In genomic region chr2:42172020-42172419, GRCh38 we compare ENCODE assay signal across 12 cellular contexts. TPM values are rescaled to one million over a fixed set of nuclear protein-coding genes. Genes with fewer than 3 reads are reported as not detected.
DNase-seq lines count a peak whose midpoint lies in the region; ATAC-seq and TF ChIP-seq lines count a peak whose summit lies in the region.
"Had no signal": no experiment of that assay in that cellular context is flagged by ENCODE, and none has a peak within 500 bp of the region (broad histone marks: within the 10 kb centered on the region; RNA-seq: fewer than 3 reads in every experiment).

No MANE protein-coding gene starts in this region.

- 20% methylated on average over 1 of the region's 1 CpG for WGBS in smooth muscle cell (ENCODE audit: low lambda C conversion rate)
- 14% methylated on average over 1 of the region's 1 CpG for WGBS in prostate gland

- H3K4me1 ChIP-seq in Panc1 (ENCODE audit: control insufficient read depth, insufficient read depth, low read length), result peaks cover 44% of the 10 kb centered on the region
- H3K4me1 ChIP-seq in iPS-18a (ENCODE audit: control insufficient read depth, low read depth, low read length), result peaks cover 29% of the 10 kb centered on the region
- H3K4me1 ChIP-seq in smooth muscle cell (ENCODE audit: low read depth), result peaks cover 28% of the 10 kb centered on the region
- H3K4me1 ChIP-seq in prostate gland (replicated peaks), result no peaks in the 10 kb centered on the region

- no TSS peak for BruUV-seq in Panc1 (replicated peaks; lab: Mats Ljungman, UMichigan)

- H3K9me3 Mint-ChIP-seq in T-helper 2 cell treated with Interferon-gamma antibody and Interleukin-4, amounts not matched to agents 5 μg/mL and 100 μg/mL, for 36 hours, result no peaks in the 10 kb centered on the region
- H3K9me3 Mint-ChIP-seq: activated CD4-positive, alpha-beta memory T cell treated with anti-CD3 and anti-CD28 coated beads, Interleukin-2, amount 10 ng/mL, durations not matched to agents 7 days and 5 days; activated naive CD8-positive, alpha-beta T cell treated with anti-CD3 and anti-CD28 coated beads, Interleukin-2, amount 10 ng/mL, durations not matched to agents 7 days and 5 days had no signal

- CTCF ChIA-PET in Panc1 (lab: Charles Lee), result no interaction called here

- H2AFZ ChIP-seq in smooth muscle cell (ENCODE audit: low read depth), result no peak overlapping the region

- no peak overlapping the region for H3K27ac Mint-ChIP-seq in T-helper 2 cell treated with Interferon-gamma antibody and Interleukin-4, amounts not matched to agents 5 μg/mL and 100 μg/mL, for 36 hours
- H3K27ac Mint-ChIP-seq: activated CD4-positive, alpha-beta memory T cell treated with anti-CD3 and anti-CD28 coated beads, Interleukin-2, amount 10 ng/mL, durations not matched to agents 7 days and 5 days; activated naive CD8-positive, alpha-beta T cell treated with anti-CD3 and anti-CD28 coated beads, Interleukin-2, amount 10 ng/mL, durations not matched to agents 7 days and 5 days had no signal

- H4K20me1 ChIP-seq in smooth muscle cell (ENCODE audit: low read depth), result peaks cover 67% of the 10 kb centered on the region

- POLR2A ChIA-PET in Panc1 (lab: Charles Lee), result interaction anchor here (0.6 kb wide), 1 partner anchor 40 kb away, joined by 3 read pairs; no protein-coding TSS in a partner anchor

- peaks cover 10% of the 10 kb centered on the region for H3F3A ChIP-seq in smooth muscle cell (ENCODE audit: low read depth)

- H3K27me3 Mint-ChIP-seq in T-helper 2 cell treated with Interferon-gamma antibody and Interleukin-4, amounts not matched to agents 5 μg/mL and 100 μg/mL, for 36 hours (ENCODE audit: low read depth), result no peaks in the 10 kb centered on the region
- H3K27me3 Mint-ChIP-seq: activated CD4-positive, alpha-beta memory T cell treated with anti-CD3 and anti-CD28 coated beads, Interleukin-2, amount 10 ng/mL, durations not matched to agents 7 days and 5 days; activated naive CD8-positive, alpha-beta T cell treated with anti-CD3 and anti-CD28 coated beads, Interleukin-2, amount 10 ng/mL, durations not matched to agents 7 days and 5 days had no signal

- H3K4me2 ChIP-seq in smooth muscle cell, result peak overlapping the region; percentile 92

- TF ChIP-seq CTCF in Panc1 (IDR thresholded peaks at IDR 0.05) (no peak), smooth muscle cell (IDR thresholded peaks at IDR 0.05; ENCODE audit: borderline replicate concordance, insufficient read depth, poor library complexity, severe bottlenecking) (no peak), prostate gland (IDR thresholded peaks at IDR 0.05) (no peak)

- no peak for TF ChIP-seq POLR2A in prostate gland (IDR thresholded peaks at IDR 0.05)

- peaks cover 10% of the 10 kb centered on the region for H3K36me3 Mint-ChIP-seq in T-helper 2 cell treated with Interferon-gamma antibody and Interleukin-4, amounts not matched to agents 5 μg/mL and 100 μg/mL, for 36 hours (ENCODE audit: low read depth)

- peaks cover 21% of the 10 kb centered on the region for H3K4me1 Mint-ChIP-seq in T-helper 2 cell treated with Interferon-gamma antibody and Interleukin-4, amounts not matched to agents 5 μg/mL and 100 μg/mL, for 36 hours (ENCODE audit: low read depth)

- H3K27me3 ChIP-seq in Panc1 (ENCODE audit: control insufficient read depth, insufficient read depth, low read length), result no peaks in the 10 kb centered on the region
- H3K27me3 ChIP-seq in iPS-18a (ENCODE audit: control insufficient read depth, insufficient read depth, low read length), result no peaks in the 10 kb centered on the region
- no peaks in the 10 kb centered on the region for H3K27me3 ChIP-seq in smooth muscle cell (ENCODE audit: low read depth)
- no peaks in the 10 kb centered on the region for H3K27me3 ChIP-seq in prostate gland (replicated peaks; ENCODE audit: insufficient read depth)

- H3K4me3 ChIP-seq in GM08714 (ENCODE audit: low read length) (peak overlapping the region; percentile 80; the same call in 1 of the 2 replicates), Panc1 (ENCODE audit: low read depth in 2 of 2, low read length in 2 of 2) (peak overlapping the region; percentile 80 to 90), iPS-18a (ENCODE audit: low read length) (peak overlapping the region; percentile 82), smooth muscle cell (peak overlapping the region; percentile 78), prostate gland (no peak overlapping the region)

- peaks cover 72% of the 10 kb centered on the region for H3K79me2 ChIP-seq in smooth muscle cell (ENCODE audit: low read depth)

- H3K36me3 ChIP-seq in Panc1 (ENCODE audit: control insufficient read depth, insufficient read depth, low read length), result peaks cover 11% of the 10 kb centered on the region
- H3K36me3 ChIP-seq in iPS-18a (ENCODE audit: control insufficient read depth, low read depth, low read length), result no peaks in the 10 kb centered on the region
- H3K36me3 ChIP-seq in smooth muscle cell (ENCODE audit: low read depth), result no peaks in the 10 kb centered on the region
- H3K36me3 ChIP-seq in prostate gland, result no peaks in the 10 kb centered on the region

- in situ Hi-C loops in Panc1 (cut with HindIII; ENCODE audit: low pct_unique_long_range_greater_than_20kb, low sequenced_read_pairs), result no loop called here

- intact Hi-C loops in Panc1 (cut with micrococcal nuclease; ENCODE audit: unreplicated experiment) (no loop called here), prostate gland (cut with DNase I) (no loop called here)

- H3K27ac ChIP-seq in Panc1 (ENCODE audit: low read length), result peak overlapping the region; percentile 94
- no peak overlapping the region for H3K27ac ChIP-seq in iPS-18a (ENCODE audit: low read length)
- peak overlapping the region; percentile 30 for H3K27ac ChIP-seq in smooth muscle cell (ENCODE audit: low read depth)
- no peak overlapping the region for H3K27ac ChIP-seq in prostate gland

- H3K4me3 Mint-ChIP-seq in T-helper 2 cell treated with Interferon-gamma antibody and Interleukin-4, amounts not matched to agents 5 μg/mL and 100 μg/mL, for 36 hours, result no peak overlapping the region
- H3K4me3 Mint-ChIP-seq: activated CD4-positive, alpha-beta memory T cell treated with anti-CD3 and anti-CD28 coated beads, Interleukin-2, amount 10 ng/mL, durations not matched to agents 7 days and 5 days; activated naive CD8-positive, alpha-beta T cell treated with anti-CD3 and anti-CD28 coated beads, Interleukin-2, amount 10 ng/mL, durations not matched to agents 7 days and 5 days had no signal

- ATAC-seq in Panc1, result no peak

- DNase-seq in Panc1 (ENCODE audit: low read depth, low spot score) (no peak), smooth muscle cell (lab: John Stamatoyannopoulos, UW; ENCODE audit: unreplicated experiment) (no peak), COR-L47 (lab: John Stamatoyannopoulos, UW) (no peak), prostate gland (ENCODE audit: low spot score) (no peak), NCI-H2107 (lab: John Stamatoyannopoulos, UW) (no peak)
- no peak for DNase-seq in T-helper 2 cell treated with Interferon-gamma antibody and Interleukin-4, amounts not matched to agents 5 μg/mL and 100 μg/mL, for 36 hours (ENCODE audit: low spot score)
- DNase-seq: activated CD4-positive, alpha-beta memory T cell treated with anti-CD3 and anti-CD28 coated beads, Interleukin-2, amount 10 ng/mL, durations not matched to agents 7 days and 5 days; activated naive CD8-positive, alpha-beta T cell treated with anti-CD3 and anti-CD28 coated beads, Interleukin-2, amount 10 ng/mL, durations not matched to agents 7 days and 5 days; DMS79; NCI-H446 had no signal

- H3K9me3 ChIP-seq in Panc1 (ENCODE audit: control insufficient read depth, insufficient read depth, low read depth, low read length) (no peaks in the 10 kb centered on the region), iPS-18a (ENCODE audit: control insufficient read depth, low read depth, low read length) (no peaks in the 10 kb centered on the region), smooth muscle cell (replicated peaks; ENCODE audit: low read depth) (no peaks in the 10 kb centered on the region), prostate gland (no peaks in the 10 kb centered on the region)

- H3K9ac ChIP-seq in iPS-18a (ENCODE audit: low read length) (peak overlapping the region; percentile 4), smooth muscle cell (ENCODE audit: low read depth) (no peak overlapping the region)

RNA-seq across cellular contexts. Expression of gene EML4, which starts 2.9 kb away (rescaled TPM):
- 107 TPM for total RNA-seq in Panc1 (2021; ENCODE audit: unreplicated experiment)
- 47.3 TPM for polyA plus RNA-seq in Panc1 (2012; ENCODE audit: insufficient read length)
- total RNA-seq in smooth muscle cell, result 46.2 and 55.9 TPM in 2 replicates
- 33.6 and 39.9 TPM in 2 replicates for polyA plus RNA-seq in smooth muscle cell
- total RNA-seq in prostate gland, result 10 to 100 TPM; 26.3 to 38.2 TPM

Comparison
In these comparisons a context has a peak if more than half of its experiments do, and no peak if none do; other contexts are left out.
1. H3K4me3 ChIP-seq: peak in GM08714 (single experiment), Panc1 (2 of 2), iPS-18a (single experiment) and smooth muscle cell (single experiment); none in prostate gland (0 of 2).
2. H3K27ac ChIP-seq: peak in Panc1 (single experiment) and smooth muscle cell (single experiment); none in iPS-18a (single experiment) and prostate gland (0 of 2).